In the genomic region with DNA sequence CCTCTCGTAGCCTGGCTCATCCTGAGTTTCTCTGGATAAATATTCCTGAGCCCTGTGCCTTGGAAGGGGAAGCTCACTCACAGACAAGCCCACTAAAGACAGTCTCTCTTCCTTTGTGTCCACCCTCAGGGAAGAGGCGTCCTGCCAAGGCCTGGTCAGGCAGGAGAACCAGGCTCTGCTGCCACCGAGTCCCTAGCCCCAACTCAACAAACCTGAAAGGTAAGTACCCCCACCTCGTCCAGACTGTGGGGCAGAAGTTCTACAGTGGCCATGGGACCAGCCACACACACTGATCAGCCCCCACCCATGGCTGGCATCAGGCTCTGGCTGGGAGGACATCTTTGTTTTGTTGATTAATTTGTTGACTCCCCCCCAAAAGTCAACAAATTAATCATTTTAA, we compare ENCODE assay signal across 22 cellular contexts. TPM values are rescaled to one million over a fixed set of nuclear protein-coding genes. Genes with fewer than 3 reads are reported as not detected.
DNase-seq lines count a peak whose midpoint lies in the region; ATAC-seq and TF ChIP-seq lines count a peak whose summit lies in the region.
"Had no signal": no experiment of that assay in that cellular context is flagged by ENCODE, and none has a peak within 500 bp of the region (broad histone marks: within the 10 kb centered on the region; RNA-seq: fewer than 3 reads in every experiment).

No MANE protein-coding gene starts in this region.

- no peak for ATAC-seq in CD8-positive, alpha-beta T cell
- ATAC-seq in activated naive CD8-positive, alpha-beta T cell treated with anti-CD3 and anti-CD28 coated beads, Interleukin-2, amount 50 U/mL, for 24 hours: no peak
- no peak for ATAC-seq in natural killer cell
- ATAC-seq in GM21390 (IDR thresholded peaks at IDR 0.05; ENCODE audit: unreplicated experiment): no peak

- no peaks in the 10 kb centered on the region for H3K27me3 ChIP-seq in CD8-positive, alpha-beta T cell (ENCODE audit: insufficient read depth, low read length)
- no peaks in the 10 kb centered on the region for H3K27me3 ChIP-seq in OCI-LY1 (ENCODE audit: insufficient read depth, low read length)
- H3K27me3 ChIP-seq: stomach, upper lobe of left lung had no signal

- H3K27me3 Mint-ChIP-seq in CD8-positive, alpha-beta T cell (ENCODE audit: low read depth): no peaks in the 10 kb centered on the region
- H3K27me3 Mint-ChIP-seq in activated naive CD8-positive, alpha-beta T cell treated with anti-CD3 and anti-CD28 coated beads, Interleukin-2, amount 50 U/mL, for 24 hours: no peaks in the 10 kb centered on the region
- H3K27me3 Mint-ChIP-seq in natural killer cell (ENCODE audit: low read depth in 2 of 2): no peaks in the 10 kb centered on the region

- H3K4me3 ChIP-seq in CD8-positive, alpha-beta T cell (ENCODE audit: low read depth, low read length): no peak overlapping the region
- no peak overlapping the region for H3K4me3 ChIP-seq in OCI-LY1 (ENCODE audit: low read depth, low read length, poor library complexity, severe bottlenecking)
- H3K4me3 ChIP-seq: left ventricle myocardium inferior, stomach, upper lobe of left lung had no signal

- H3K4me2 ChIP-seq in OCI-LY1 (ENCODE audit: low read length): no peak overlapping the region

- H3K36me3 ChIP-seq in CD8-positive, alpha-beta T cell (ENCODE audit: insufficient read depth, low read length): no peaks in the 10 kb centered on the region
- H3K36me3 ChIP-seq in OCI-LY1 (ENCODE audit: insufficient read depth, low read length): no peaks in the 10 kb centered on the region
- H3K36me3 ChIP-seq: left ventricle myocardium inferior, stomach, upper lobe of left lung had no signal

- no peak overlapping the region for H3K27ac ChIP-seq in CD8-positive, alpha-beta T cell (ENCODE audit: low read depth, low read length)
- H3K27ac ChIP-seq in OCI-LY1 (ENCODE audit: low read depth, low read length, poor library complexity, severe bottlenecking): peak overlapping the region; percentile 86
- H3K27ac ChIP-seq: left ventricle myocardium inferior had no signal

- no peak overlapping the region for H3K9ac ChIP-seq in OCI-LY1 (ENCODE audit: low read length)

- CTCF ChIA-PET in CD8-positive, alpha-beta T cell (lab: Charles Lee): interaction anchor here (1.0 to 1.7 kb wide), 4 partner anchors 13 to 39 kb away, joined by 3 to 11 read pairs (median 6); no protein-coding TSS in a partner anchor

- no peak overlapping the region for H2AFZ ChIP-seq in OCI-LY1 (ENCODE audit: low read length)

- no peak for TF ChIP-seq CTCF in CD8-positive, alpha-beta T cell (IDR thresholded peaks at IDR 0.05)
- TF ChIP-seq CTCF in OCI-LY1 (IDR thresholded peaks at IDR 0.05; ENCODE audit: low read length): no peak
- no peak for TF ChIP-seq CTCF in natural killer cell (IDR thresholded peaks at IDR 0.05)

- H3F3A ChIP-seq in OCI-LY1 (ENCODE audit: insufficient read depth, low read length): no peaks in the 10 kb centered on the region

- H3K27ac Mint-ChIP-seq in CD8-positive, alpha-beta T cell: no peak overlapping the region
- H3K27ac Mint-ChIP-seq in activated naive CD8-positive, alpha-beta T cell treated with anti-CD3 and anti-CD28 coated beads, Interleukin-2, amount 50 U/mL, for 24 hours: peak overlapping the region; percentile 67
- H3K27ac Mint-ChIP-seq in natural killer cell: no peak overlapping the region

- no peaks in the 10 kb centered on the region for H3K9me2 ChIP-seq in OCI-LY1 (ENCODE audit: low read depth, low read length)

- H3K9me3 Mint-ChIP-seq in CD8-positive, alpha-beta T cell: no peaks in the 10 kb centered on the region
- H3K9me3 Mint-ChIP-seq in activated naive CD8-positive, alpha-beta T cell treated with anti-CD3 and anti-CD28 coated beads, Interleukin-2, amount 50 U/mL, for 24 hours: no peaks in the 10 kb centered on the region
- H3K9me3 Mint-ChIP-seq in natural killer cell: no peaks in the 10 kb centered on the region

- intact Hi-C loops in CD8-positive, alpha-beta T cell (cut with DNase I, micrococcal nuclease): loop anchor here in 1 of 2 experiments (2.0 kb wide), 2 partner anchors 14 to 38 kb away; a partner anchor contains a TSS
- intact Hi-C loops in natural killer cell (cut with micrococcal nuclease): loop anchor here (5.0 kb wide), 1 partner anchor 156 kb away; no protein-coding TSS in a partner anchor

- peak overlapping the region; percentile 40 for H3K4me3 Mint-ChIP-seq in CD8-positive, alpha-beta T cell
- H3K4me3 Mint-ChIP-seq in activated naive CD8-positive, alpha-beta T cell treated with anti-CD3 and anti-CD28 coated beads, Interleukin-2, amount 50 U/mL, for 24 hours: no peak overlapping the region
- peak overlapping the region; percentile 76 for H3K4me3 Mint-ChIP-seq in natural killer cell

- POLR2A ChIA-PET in CD8-positive, alpha-beta T cell (lab: Charles Lee): interaction anchor here (1.8 to 1.9 kb wide), 2 partner anchors 29 to 37 kb away, joined by 4 to 17 read pairs; a partner anchor contains a TSS

- H3K9me3 ChIP-seq in CD8-positive, alpha-beta T cell (ENCODE audit: low read length): no peaks in the 10 kb centered on the region
- H3K9me3 ChIP-seq in OCI-LY1 (ENCODE audit: low read length): no peaks in the 10 kb centered on the region
- H3K9me3 ChIP-seq: left ventricle myocardium inferior, stomach, upper lobe of left lung had no signal

- H3K4me1 Mint-ChIP-seq in CD8-positive, alpha-beta T cell (ENCODE audit: low read depth): peaks cover 12% of the 10 kb centered on the region
- peaks cover 11% of the 10 kb centered on the region for H3K4me1 Mint-ChIP-seq in activated naive CD8-positive, alpha-beta T cell treated with anti-CD3 and anti-CD28 coated beads, Interleukin-2, amount 50 U/mL, for 24 hours
- peaks cover 4 to 10% of the 10 kb centered on the region in 2 donors for H3K4me1 Mint-ChIP-seq in natural killer cell

- no peaks in the 10 kb centered on the region for H4K20me1 ChIP-seq in OCI-LY1 (ENCODE audit: insufficient read depth, low read length)

- no peaks in the 10 kb centered on the region for H3K79me2 ChIP-seq in OCI-LY1 (ENCODE audit: insufficient read depth, low read length)

- H3K4me1 ChIP-seq in CD8-positive, alpha-beta T cell (ENCODE audit: insufficient read depth, low read length): peaks cover 31% of the 10 kb centered on the region
- peaks cover 54% of the 10 kb centered on the region for H3K4me1 ChIP-seq in OCI-LY1 (ENCODE audit: insufficient read depth, low read length, severe bottlenecking)
- H3K4me1 ChIP-seq: left ventricle myocardium inferior, stomach, upper lobe of left lung had no signal

- DNase-seq in CD8-positive, alpha-beta T cell: peak in 1 of 7 experiments; percentile 38
- DNase-seq in activated naive CD8-positive, alpha-beta T cell treated with anti-CD3 and anti-CD28 coated beads, Interleukin-2, amount 50 U/mL, for 24 hours: no peak
- no peak for DNase-seq in natural killer cell
- no peak for DNase-seq in SKM-1 treated with dmso at 0.1 percent for 144 hours (lab: John Stamatoyannopoulos, UW; ENCODE audit: unreplicated experiment)
- DNase-seq in T-helper 9 cell: no peak
- DNase-seq: activated CD4-positive, alpha-beta T cell treated with anti-CD3 and anti-CD28 coated beads for 4 hours; activated naive CD4-positive, alpha-beta T cell treated with anti-CD3 and anti-CD28 coated beads, Interleukin-2, amount 50 U/mL, for 16 hours; activated T-cell treated with anti-CD3 and anti-CD28 coated beads, Interleukin-2, amount 50 U/mL, for 1 hour; cortex of kidney; EL; glutamatergic neuron; left ventricle myocardium inferior; NCI-H1105; NCI-H510A; RPMI8226; stimulated activated CD4-positive, alpha-beta T cell treated with anti-CD3 and anti-CD28 coated beads, Interleukin-4, amount 100 ng/mL, for 1 hour; stomach had no signal

- H3K36me3 Mint-ChIP-seq in CD8-positive, alpha-beta T cell: no peaks in the 10 kb centered on the region
- no peaks in the 10 kb centered on the region for H3K36me3 Mint-ChIP-seq in activated naive CD8-positive, alpha-beta T cell treated with anti-CD3 and anti-CD28 coated beads, Interleukin-2, amount 50 U/mL, for 24 hours (ENCODE audit: low read depth)
- H3K36me3 Mint-ChIP-seq in natural killer cell: no peaks in the 10 kb centered on the region

RNA-seq across cellular contexts. Expression of a gene that starts 2.8 kb away (rescaled TPM):
- not detected for total RNA-seq in CD8-positive, alpha-beta T cell
- total RNA-seq in natural killer cell: not detected
- total RNA-seq: left ventricle myocardium inferior, mononuclear cell had no signal

RNA-seq across cellular contexts. Expression of a gene that starts 18.0 kb away (rescaled TPM):
- total RNA-seq in CD8-positive, alpha-beta T cell: 1 to 10 TPM; 1.5 to 1.7 TPM
- total RNA-seq in natural killer cell: 1 to 10 TPM; 4.0 to 9.5 (median 6.5) TPM

RNA-seq across cellular contexts. Expression of a gene that starts 37.0 kb away (rescaled TPM):
- 10 to 100 TPM; 72.3 to 76.3 TPM for total RNA-seq in CD8-positive, alpha-beta T cell
- total RNA-seq in natural killer cell: 10 to 100 TPM; 84.3 to 89.3 (median 87.9) TPM

RNA-seq across cellular contexts. Expression of a gene that starts 49.0 kb away (rescaled TPM):
- not detected for total RNA-seq in CD8-positive, alpha-beta T cell
- total RNA-seq in natural killer cell: not detected
- total RNA-seq: left ventricle myocardium inferior, mononuclear cell, renal cortical epithelial cell, stomach, upper lobe of left lung had no signal
